Comparison of ENCODE assay signal across 8 cellular contexts in genomic region chr6:7139835-7140470, GRCh38. TPM values are rescaled to one million over a fixed set of nuclear protein-coding genes. Genes with fewer than 3 reads are reported as not detected.
DNase-seq lines count a peak whose midpoint lies in the region; ATAC-seq and TF ChIP-seq lines count a peak whose summit lies in the region.

No MANE protein-coding gene starts in this region.

- no peaks in the 10 kb centered on the region for H3K9me2 ChIP-seq in MM.1S (replicated peaks; ENCODE audit: insufficient read depth, low read length)

- TF ChIP-seq CTCF in Caco-2 (IDR thresholded peaks at IDR 0.05; ENCODE audit: insufficient read depth in 1 of 2, low read depth in 1 of 2, low read length in 1 of 2, severe bottlenecking in 1 of 2, unreplicated experiment in 1 of 2) = no peak
- TF ChIP-seq CTCF in MM.1S (IDR thresholded peaks at IDR 0.05; ENCODE audit: low read length) = no peak
- no peak for TF ChIP-seq CTCF in osteoblast (IDR thresholded peaks at IDR 0.05; ENCODE audit: extremely low read depth, low read depth, low read length)
- no peak for TF ChIP-seq CTCF in GM20000 (IDR thresholded peaks at IDR 0.05; ENCODE audit: extremely low read depth, missing control alignments)

- peak overlapping the region; percentile 67 for H3K27ac Mint-ChIP-seq in Caco-2 (ENCODE audit: unreplicated experiment)
- peak overlapping the region; percentile 72 to 91 for H3K27ac Mint-ChIP-seq in effector memory CD8-positive, alpha-beta T cell

- H3K79me2 ChIP-seq in MM.1S (ENCODE audit: low read length) (peaks cover 61% of the 10 kb centered on the region), osteoblast (ENCODE audit: insufficient read depth, low read length) (peaks cover 90% of the 10 kb centered on the region)

- peaks cover 40% of the 10 kb centered on the region for H3K4me1 Mint-ChIP-seq in Caco-2 (ENCODE audit: low read depth, unreplicated experiment)
- peaks cover 28 to 59% of the 10 kb centered on the region in 2 donors for H3K4me1 Mint-ChIP-seq in effector memory CD8-positive, alpha-beta T cell (ENCODE audit: low read depth in 2 of 2)

- no peak overlapping the region for H3K9ac ChIP-seq in MM.1S (ENCODE audit: low read length)

- peaks cover 76% of the 10 kb centered on the region for H3F3A ChIP-seq in MM.1S (ENCODE audit: insufficient read depth, low read length)

- no peaks in the 10 kb centered on the region for H4K20me1 ChIP-seq in MM.1S (ENCODE audit: insufficient read depth, low read length)
- H4K20me1 ChIP-seq in osteoblast (ENCODE audit: insufficient read depth, low read length) = peaks cover 19% of the 10 kb centered on the region

- DNase-seq in Caco-2 (peak in 1 of 2 experiments; percentile 39), MM.1S (no peak), osteoblast (ENCODE audit: insufficient read length, low spot score, missing footprints) (no peak), SKM-1 (lab: John Stamatoyannopoulos, UW; ENCODE audit: unreplicated experiment) (no peak), GM20000 (ENCODE audit: low spot score) (no peak), NCI-H1436 (lab: John Stamatoyannopoulos, UW) (no peak)
- DNase-seq in effector memory CD8-positive, alpha-beta T cell = no peak
- no peak for DNase-seq in NK-92 treated with Interleukin-12 subunit alpha and Interleukin-12 subunit beta, amount 100 ng/mL, for 24 hours (lab: John Stamatoyannopoulos, UW)

- no peak for ATAC-seq in effector memory CD8-positive, alpha-beta T cell (replicated peaks)

- TSS peak; percentile 90 for BruUV-seq in Caco-2 (replicated peaks; lab: Mats Ljungman, UMichigan)

- no peaks in the 10 kb centered on the region for H3K9me3 Mint-ChIP-seq in Caco-2 (ENCODE audit: unreplicated experiment)
- H3K9me3 Mint-ChIP-seq in effector memory CD8-positive, alpha-beta T cell = no peaks in the 10 kb centered on the region

- no peak overlapping the region; the same call in 1 of the 2 replicates for H3K27ac ChIP-seq in MM.1S (ENCODE audit: low read length)
- H3K27ac ChIP-seq in osteoblast (ENCODE audit: low read depth, low read length) = peak overlapping the region; percentile 88

- H3K4me3 Mint-ChIP-seq in Caco-2 (ENCODE audit: unreplicated experiment) = peak overlapping the region; percentile 71
- H3K4me3 Mint-ChIP-seq in effector memory CD8-positive, alpha-beta T cell = peak overlapping the region; percentile 78 to 79

- H3K36me3 Mint-ChIP-seq in Caco-2 (ENCODE audit: insufficient read depth, unreplicated experiment) = no peaks in the 10 kb centered on the region
- no peaks in the 10 kb centered on the region for H3K36me3 Mint-ChIP-seq in effector memory CD8-positive, alpha-beta T cell (ENCODE audit: insufficient read depth)

- no peaks in the 10 kb centered on the region for H3K27me3 ChIP-seq in Caco-2 (replicated peaks; ENCODE audit: control insufficient read depth, insufficient read depth, low read length)
- H3K27me3 ChIP-seq in MM.1S (replicated peaks; ENCODE audit: insufficient read depth, low read length) = no peaks in the 10 kb centered on the region
- H3K27me3 ChIP-seq in osteoblast (ENCODE audit: insufficient read depth, low read length) = no peaks in the 10 kb centered on the region

- H2AFZ ChIP-seq in MM.1S (ENCODE audit: low read length) (no peak overlapping the region), osteoblast (ENCODE audit: low read length) (no peak overlapping the region)

- POLR2A ChIA-PET in Caco-2 (lab: Charles Lee) = no interaction called here

- intact Hi-C loops in Caco-2 (cut with micrococcal nuclease; ENCODE audit: unreplicated experiment) = loop anchor here (2.0 kb wide), 1 partner anchor 33 kb away; the partner anchor contains the start of gene RREB1

- H3K4me3 ChIP-seq in Caco-2 (ENCODE audit: low read depth, low read length) (peak overlapping the region; percentile 52), MM.1S (ENCODE audit: low read length) (no peak overlapping the region), osteoblast (ENCODE audit: insufficient read depth, low read length) (no peak overlapping the region)

- H3K4me2 ChIP-seq in MM.1S (ENCODE audit: low read depth, low read length) (peak overlapping the region; percentile 81; the same call in 1 of the 2 replicates), osteoblast (ENCODE audit: insufficient read depth, low read length) (no peak overlapping the region)

- H3K4me1 ChIP-seq in Caco-2 (peaks cover 56% of the 10 kb centered on the region), MM.1S (ENCODE audit: low read length) (peaks cover 69% of the 10 kb centered on the region), osteoblast (ENCODE audit: insufficient read depth, low read length) (peaks cover 25% of the 10 kb centered on the region)

- H3K9me3 ChIP-seq in Caco-2 (no peaks in the 10 kb centered on the region), MM.1S (replicated peaks; ENCODE audit: insufficient read depth, low read length) (no peaks in the 10 kb centered on the region), osteoblast (ENCODE audit: low read depth, low read length) (no peaks in the 10 kb centered on the region)

- H3K27me3 Mint-ChIP-seq in Caco-2 (ENCODE audit: insufficient read depth, unreplicated experiment) = no peaks in the 10 kb centered on the region
- no peaks in the 10 kb centered on the region for H3K27me3 Mint-ChIP-seq in effector memory CD8-positive, alpha-beta T cell

- CTCF ChIA-PET in Caco-2 (lab: Charles Lee) = no interaction called here

- H3K36me3 ChIP-seq in Caco-2 (ENCODE audit: control insufficient read depth, insufficient read depth, low read length) (no peaks in the 10 kb centered on the region; the same call in 1 of the 2 replicates), MM.1S (replicated peaks; ENCODE audit: insufficient read depth, low read length) (no peaks in the 10 kb centered on the region), osteoblast (ENCODE audit: insufficient read depth, low read length) (no peaks in the 10 kb centered on the region)

RNA-seq across cellular contexts. Expression of gene RREB1, which starts 32.2 kb away (rescaled TPM):
- total RNA-seq in Caco-2 (2022) (48.6 and 51.1 TPM in 2 replicates), osteoblast (25.9 and 29.3 TPM in 2 replicates)
